ENCODE assay signal across 8 cellular contexts in genomic region chr18:13629841-13630747, GRCh38.
DNase-seq lines count a peak whose midpoint lies in the region; ATAC-seq and TF ChIP-seq lines count a peak whose summit lies in the region.

No MANE protein-coding gene starts in this region.

- H3K4me1 ChIP-seq in body of pancreas (no peaks in the 10 kb centered on the region), gastrocnemius medialis (peaks cover 4% of the 10 kb centered on the region in 2 donors)

- CTCF ChIA-PET in RWPE1 (lab: Yijun Ruan, JAX) = interaction anchor here (0.6 to 0.8 kb wide), 5 partner anchors 70 to 1663 kb away, joined by 3 to 5 read pairs (median 3); no protein-coding TSS in a partner anchor

- no peak overlapping the region for H3K4me3 ChIP-seq in body of pancreas
- H3K4me3 ChIP-seq in gastrocnemius medialis = no peak overlapping the region

- intact Hi-C loops in body of pancreas (cut with DNase I) = no loop called here
- intact Hi-C loops in gastrocnemius medialis (cut with DNase I; ENCODE audit: low total_unique reads) = loop anchor here (2.0 kb wide), 2 partner anchors 71 to 413 kb away; no protein-coding TSS in a partner anchor

- in situ Hi-C loops in gastrocnemius medialis (cut with MboI; ENCODE audit: low sequenced_read_pairs in 4 of 4) = loop anchor here in 3 of 4 donors (5.0 to 25.0 kb wide), 4 partner anchors 68 to 418 kb away; partner anchors contain the start of genes LDLRAD4 (in 2 of the 3), FAM210A (in 1 of the 3) and RNMT (in 1 of the 3)

- H3K27me3 ChIP-seq in body of pancreas (no peaks in the 10 kb centered on the region), gastrocnemius medialis (no peaks in the 10 kb centered on the region)

- H3K36me3 ChIP-seq in body of pancreas (replicated peaks in 1 of 2; ENCODE audit: insufficient read depth in 1 of 2, low read depth in 2 of 2) (no peaks in the 10 kb centered on the region), gastrocnemius medialis (no peaks in the 10 kb centered on the region)

- DNase-seq in ELR (ENCODE audit: low read depth) (peak; percentile 61), KG1 (lab: John Stamatoyannopoulos, UW) (peak; percentile 2), RWPE1 (ENCODE audit: low spot score) (peak; percentile 78), body of pancreas (peak in 3 of 4 donors; percentile 27 to 52 (median 31)), iPS DF 19.7 (ENCODE audit: low read depth, low spot score) (peak; percentile 50), gastrocnemius medialis (no peak)

- H3K27ac ChIP-seq in RWPE1 = no peak overlapping the region
- H3K27ac ChIP-seq in body of pancreas = no peak overlapping the region
- H3K27ac ChIP-seq in gastrocnemius medialis = no peak overlapping the region

- POLR2A ChIA-PET in RWPE1 (lab: Yijun Ruan, JAX; ENCODE audit: low non-redundant PET) = no interaction called here

- peak; percentile 64 for TF ChIP-seq CTCF in RWPE1 (conservative IDR thresholded peaks at IDR 0.05; ENCODE audit: low read depth)
- peak in 6 of 7 experiments; percentile 36 to 85 (median 63) for TF ChIP-seq CTCF in body of pancreas (IDR thresholded peaks at IDR 0.05)
- TF ChIP-seq CTCF in gastrocnemius medialis (IDR thresholded peaks at IDR 0.05 in 4 of 5, conservative IDR thresholded peaks at IDR 0.05 in 1 of 5) = peak; percentile 54 to 79 (median 72)

- TF ChIP-seq POLR2A in body of pancreas (IDR thresholded peaks at IDR 0.05) (no peak), gastrocnemius medialis (IDR thresholded peaks at IDR 0.05) (no peak)

- ATAC-seq in GM21423 (IDR thresholded peaks at IDR 0.05; ENCODE audit: unreplicated experiment) (peak; percentile 84), body of pancreas (peak; percentile 64), gastrocnemius medialis (peak; percentile 85 to 87), GM18873 (IDR thresholded peaks at IDR 0.05; ENCODE audit: low FRiP score, unreplicated experiment) (no peak)

- WGBS in body of pancreas, 2 donors = 35 to 47% methylated on average over 8 of the region's 8 CpGs

- H3K9me3 ChIP-seq in body of pancreas = no peaks in the 10 kb centered on the region
- H3K9me3 ChIP-seq in gastrocnemius medialis = no peaks in the 10 kb centered on the region

Comparison
In these comparisons a context has a peak if more than half of its experiments do, and no peak if none do; other contexts are left out.
1. DNase-seq: peak in ELR (single experiment), KG1 (single experiment), RWPE1 (single experiment), body of pancreas (3 of 4) and iPS DF 19.7 (single experiment); none in gastrocnemius medialis (0 of 2).
2. Peak in every context shown above with its lines, with median percentiles within 50 percentile points of each other: CTCF ChIP-seq.